In the genomic region with DNA sequence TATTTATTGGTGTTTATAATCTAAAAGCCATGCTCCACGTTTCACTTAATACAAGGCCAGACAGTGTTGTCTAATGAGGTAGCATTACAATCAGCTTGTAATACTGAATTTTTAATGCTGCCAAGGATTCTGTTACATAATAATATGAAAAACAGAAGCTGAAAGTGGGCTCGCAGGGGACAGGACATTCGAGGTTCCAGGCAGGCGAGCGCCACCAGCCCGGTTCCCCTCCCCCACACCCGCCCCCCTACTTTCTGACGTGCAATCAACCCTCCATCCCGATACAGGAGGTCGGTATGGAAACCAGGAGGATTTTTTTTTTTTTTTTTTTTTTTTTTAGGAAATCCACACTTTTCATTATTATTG, we compare ENCODE assay signal across 10 cellular contexts. TPM values are rescaled to one million over a fixed set of nuclear protein-coding genes. Genes with fewer than 3 reads are reported as not detected.
DNase-seq lines count a peak whose midpoint lies in the region; ATAC-seq and TF ChIP-seq lines count a peak whose summit lies in the region.
"Had no signal": no experiment of that assay in that cellular context is flagged by ENCODE, and none has a peak within 500 bp of the region (broad histone marks: within the 10 kb centered on the region; RNA-seq: fewer than 3 reads in every experiment).

No MANE protein-coding gene starts in this region.

- no peaks in the 10 kb centered on the region for H3K27me3 Mint-ChIP-seq in Caco-2 (ENCODE audit: insufficient read depth, unreplicated experiment)
- H3K27me3 Mint-ChIP-seq in T-cell: peaks cover 30 to 37% of the 10 kb centered on the region in 2 donors

- TF ChIP-seq EP300 in esophagus muscularis mucosa (IDR thresholded peaks at IDR 0.05): no peak

- no peak for ATAC-seq in GM21390 (IDR thresholded peaks at IDR 0.05; ENCODE audit: unreplicated experiment)
- no peak for ATAC-seq in T-cell (replicated peaks in 1 of 4)
- ATAC-seq in HG02623 (IDR thresholded peaks at IDR 0.05; ENCODE audit: unreplicated experiment): no peak
- ATAC-seq: effector memory CD8-positive, alpha-beta T cell had no signal

- peak overlapping the region; percentile 70 for H3K27ac Mint-ChIP-seq in Caco-2 (ENCODE audit: unreplicated experiment)
- no peak overlapping the region for H3K27ac Mint-ChIP-seq in T-cell
- H3K27ac Mint-ChIP-seq: effector memory CD8-positive, alpha-beta T cell had no signal

- DNase-seq in Caco-2 (no peak), NCI-H2227 treated with DMSO at 0.1 percent for 48 hours (lab: John Stamatoyannopoulos, UW) (peak; percentile 26), esophagus muscularis mucosa (ENCODE audit: extremely low spot score) (no peak), T-cell (no peak), NCI-H128 (lab: John Stamatoyannopoulos, UW; ENCODE audit: unreplicated experiment) (no peak)
- DNase-seq: Calu3; effector memory CD8-positive, alpha-beta T cell had no signal

- CTCF ChIA-PET in Caco-2 (lab: Charles Lee): interaction anchor here (0.6 kb wide), 1 partner anchor 81 kb away, joined by 3 read pairs; no protein-coding TSS in a partner anchor
- CTCF ChIA-PET in T-cell (lab: Charles Lee): interaction anchor here in 1 of 2 donors (0.7 kb wide), 1 partner anchor 93 kb away, joined by 11 read pairs; no protein-coding TSS in a partner anchor

- peak overlapping the region; percentile 68 for H2AFZ ChIP-seq in parathyroid adenoma

- no peak overlapping the region for H3K4me2 ChIP-seq in parathyroid adenoma (ENCODE audit: low read length)

- H3K9me3 ChIP-seq in Caco-2 (no peaks in the 10 kb centered on the region), esophagus muscularis mucosa (no peaks in the 10 kb centered on the region), parathyroid adenoma (ENCODE audit: control insufficient read depth, low read length) (no peaks in the 10 kb centered on the region)

- TF ChIP-seq POLR2A in esophagus muscularis mucosa (IDR thresholded peaks at IDR 0.05; ENCODE audit: low read depth): no peak

- no TSS peak for BruUV-seq in Caco-2 (replicated peaks; lab: Mats Ljungman, UMichigan)

- H3K4me1 Mint-ChIP-seq in Caco-2 (ENCODE audit: low read depth, unreplicated experiment) (peaks cover 35% of the 10 kb centered on the region), T-cell (peaks cover 10 to 29% (median 20%) of the 10 kb centered on the region in 3 donors)

- H3K4me3 ChIP-seq in Caco-2 (ENCODE audit: low read depth, low read length): no peak overlapping the region
- H3K4me3 ChIP-seq in esophagus muscularis mucosa: no peak overlapping the region
- no peak overlapping the region for H3K4me3 ChIP-seq in parathyroid adenoma (ENCODE audit: low read depth, low read length)

- H3K36me3 ChIP-seq in Caco-2 (ENCODE audit: control insufficient read depth, insufficient read depth, low read length) (no peaks in the 10 kb centered on the region), esophagus muscularis mucosa (no peaks in the 10 kb centered on the region), parathyroid adenoma (ENCODE audit: control insufficient read depth, insufficient read depth, low read length) (no peaks in the 10 kb centered on the region)

- POLR2A ChIA-PET in Caco-2 (lab: Charles Lee): interaction anchor here (1.2 kb wide), 1 partner anchor 17 kb away, joined by 3 read pairs; no protein-coding TSS in a partner anchor
- POLR2A ChIA-PET in T-cell (lab: Charles Lee): no interaction called here

- H3K27me3 ChIP-seq in Caco-2 (replicated peaks; ENCODE audit: control insufficient read depth, insufficient read depth, low read length) (no peaks in the 10 kb centered on the region), esophagus muscularis mucosa (no peaks in the 10 kb centered on the region), parathyroid adenoma (ENCODE audit: control insufficient read depth, insufficient read depth, low read length) (no peaks in the 10 kb centered on the region)

- WGBS in esophagus muscularis mucosa: 43% methylated on average over 10 of the region's 10 CpGs

- H3K9ac ChIP-seq in parathyroid adenoma: no peak overlapping the region

- H3K4me1 ChIP-seq in Caco-2 (peaks cover 57% of the 10 kb centered on the region), esophagus muscularis mucosa (peaks cover 48 to 80% (median 75%) of the 10 kb centered on the region in 4 donors), parathyroid adenoma (peaks cover 48% of the 10 kb centered on the region)

- H3K9me3 Mint-ChIP-seq in Caco-2 (ENCODE audit: unreplicated experiment) (no peaks in the 10 kb centered on the region), T-cell (no peaks in the 10 kb centered on the region)
- H3K9me3 Mint-ChIP-seq: effector memory CD8-positive, alpha-beta T cell had no signal

- H3K27ac ChIP-seq in esophagus muscularis mucosa (replicated peaks in 1 of 4): peak overlapping the region; percentile 92 to 96 (median 94)
- peak overlapping the region; percentile 91 for H3K27ac ChIP-seq in parathyroid adenoma

- H3K36me3 Mint-ChIP-seq in Caco-2 (ENCODE audit: insufficient read depth, unreplicated experiment) (peaks cover 10% of the 10 kb centered on the region), T-cell (no peaks in the 10 kb centered on the region)

- H3K4me3 Mint-ChIP-seq in Caco-2 (ENCODE audit: unreplicated experiment) (peak overlapping the region; percentile 91), T-cell (no peak overlapping the region)
- H3K4me3 Mint-ChIP-seq: effector memory CD8-positive, alpha-beta T cell had no signal

- TF ChIP-seq CTCF in Caco-2 (IDR thresholded peaks at IDR 0.05; ENCODE audit: insufficient read depth in 1 of 2, low read depth in 1 of 2, low read length in 1 of 2, severe bottlenecking in 1 of 2, unreplicated experiment in 1 of 2): no peak
- TF ChIP-seq CTCF in esophagus muscularis mucosa (IDR thresholded peaks at IDR 0.05): no peak
- TF ChIP-seq CTCF in parathyroid adenoma (IDR thresholded peaks at IDR 0.05): no peak

- intact Hi-C loops in Caco-2 (cut with micrococcal nuclease; ENCODE audit: unreplicated experiment) (no loop called here), esophagus muscularis mucosa (cut with DNase I) (loop anchor here (5.0 to 10.0 kb wide), 2 partner anchors 67 to 959 kb away; partner anchors contain the start of genes DHX38 and TXNL4B)

- H3K79me2 ChIP-seq in parathyroid adenoma: peaks cover 2% of the 10 kb centered on the region

RNA-seq across cellular contexts. Expression of gene ZFHX3, which starts 6.2 kb away (rescaled TPM):
- 39.9 TPM in 2 replicates for total RNA-seq in Caco-2 (2022)
- 10 to 100 TPM; 25.7 to 53.0 (median 30.6) TPM for total RNA-seq in esophagus muscularis mucosa
- 1 to 10 TPM in 3 of 5 donors, under 1 TPM in 2; 0.35 to 2.1 (median 1.0) TPM for total RNA-seq in T-cell

Comparison
In these comparisons a context has a peak if more than half of its experiments do, and no peak if none do; other contexts are left out.
1. RNA of gene ZFHX3, which starts 6.2 kb away (total RNA-seq): 39.9 TPM in Caco-2 and 25.7 to 53.0 TPM in esophagus muscularis mucosa; 0.35 to 2.1 TPM in T-cell; every median in the first group is over 4 times any median in the second.